ENCODE assay signal across 24 cellular contexts in genomic region chr7:148720472-148720871, GRCh38. TPM values are rescaled to one million over a fixed set of nuclear protein-coding genes. Genes with fewer than 3 reads are reported as not detected.
DNase-seq lines count a peak whose midpoint lies in the region; ATAC-seq, FAIRE-seq and TF ChIP-seq lines count a peak whose summit lies in the region.
"Had no signal": no experiment of that assay in that cellular context is flagged by ENCODE, and none has a peak within 500 bp of the region (broad histone marks: within the 10 kb centered on the region; RNA-seq: fewer than 3 reads in every experiment).

No MANE protein-coding gene starts in this region.

- no peak for TF ChIP-seq EP300 in tibial nerve (IDR thresholded peaks at IDR 0.05)

- DNase-seq in A673 (ENCODE audit: low spot score) (no peak), GM23248 (peak; percentile 37), cardiac fibroblast (ENCODE audit: low read depth in 2 of 2) (peak; percentile 9 to 44), foreskin fibroblast (peak; percentile 15 to 52), AG20443 (ENCODE audit: low spot score) (no peak), GM12891 (ENCODE audit: insufficient read length, low spot score) (no peak), tibial nerve (ENCODE audit: low spot score in 2 of 2) (no peak), gastrocnemius medialis (no peak)
- DNase-seq: activated CD8-positive, alpha-beta memory T cell treated with anti-CD3 and anti-CD28 coated beads for 24 hours; activated naive CD8-positive, alpha-beta T cell treated with anti-CD3 and anti-CD28 coated beads for 36 hours; CD4-positive, alpha-beta T cell; esophagus squamous epithelium; midbrain; NCI-H1105 treated with DMSO at 0.1 percent for 48 hours; NCI-H2081; NCI-H345; NCI-H82; stimulated activated CD4-positive, alpha-beta T cell treated with anti-CD3 and anti-CD28 coated beads, Interleukin-2, amount 100 ng/mL, for 24 hours had no signal

- BruUV-seq in A673 (replicated peaks; lab: Mats Ljungman, UMichigan) = no TSS peak

- peak overlapping the region; percentile 11 for H3K27ac ChIP-seq in A673 (ENCODE audit: low read depth, low read length, poor library complexity, severe bottlenecking)
- no peak overlapping the region for H3K27ac ChIP-seq in GM23248
- no peak overlapping the region for H3K27ac ChIP-seq in tibial nerve
- no peak overlapping the region for H3K27ac ChIP-seq in gastrocnemius medialis
- H3K27ac ChIP-seq: esophagus squamous epithelium, skin epidermis, suprapubic skin had no signal

- no peaks in the 10 kb centered on the region for H3F3A ChIP-seq in GM23248 (ENCODE audit: insufficient read depth)

- H3K36me3 ChIP-seq in A673 (ENCODE audit: insufficient read depth, low read length, poor library complexity, severe bottlenecking) = no peaks in the 10 kb centered on the region
- no peaks in the 10 kb centered on the region for H3K36me3 ChIP-seq in GM23248 (ENCODE audit: low read depth)
- H3K36me3 ChIP-seq in tibial nerve = no peaks in the 10 kb centered on the region
- no peaks in the 10 kb centered on the region for H3K36me3 ChIP-seq in gastrocnemius medialis
- H3K36me3 ChIP-seq: esophagus squamous epithelium, suprapubic skin had no signal

- H3K27me3 ChIP-seq in A673 (replicated peaks; ENCODE audit: insufficient read depth, low read depth, low read length, poor library complexity) (no peaks in the 10 kb centered on the region), GM23248 (replicated peaks; ENCODE audit: insufficient read depth) (no peaks in the 10 kb centered on the region), tibial nerve (no peaks in the 10 kb centered on the region), gastrocnemius medialis (no peaks in the 10 kb centered on the region)
- H3K27me3 ChIP-seq: esophagus squamous epithelium, suprapubic skin had no signal

- H3K4me2 ChIP-seq in GM23248 (ENCODE audit: unreplicated experiment) = peak overlapping the region; percentile 3

- WGBS in GM23248 (ENCODE audit: low coverage in 1 of 2, low lambda C conversion rate in 2 of 2, missing lambda C conversion rate in 2 of 2), 2 experiments = 47 to 49% methylated on average over 5 of the region's 5 CpGs
- 78 to 80% methylated on average over 5 of the region's 5 CpGs for WGBS in tibial nerve, 2 donors

- intact Hi-C loops in A673 (cut with micrococcal nuclease; ENCODE audit: unreplicated experiment) = no loop called here
- intact Hi-C loops in gastrocnemius medialis (cut with DNase I; ENCODE audit: low total_unique reads) = no loop called here

- in situ Hi-C loops in GM23248 (cut with MboI) = no loop called here
- in situ Hi-C loops in gastrocnemius medialis (cut with MboI; ENCODE audit: low sequenced_read_pairs in 4 of 4) = loop anchor here in 2 of 4 donors (25.0 kb wide), 1 partner anchor 242 kb away; no protein-coding TSS in a partner anchor

- H3K9ac ChIP-seq in GM23248 = no peak overlapping the region

- peaks cover 100% of the 10 kb centered on the region for H3K79me2 ChIP-seq in GM23248 (ENCODE audit: insufficient read depth)

- H4K20me1 ChIP-seq in GM23248 (ENCODE audit: insufficient read depth) = peaks cover 68% of the 10 kb centered on the region

- no peak overlapping the region for H2AFZ ChIP-seq in GM23248

- TF ChIP-seq POLR2A in GM12891 (IDR thresholded peaks at IDR 0.05; ENCODE audit: low read depth, low read length) = no peak
- TF ChIP-seq POLR2A in tibial nerve (IDR thresholded peaks at IDR 0.05) = no peak
- TF ChIP-seq POLR2A in gastrocnemius medialis (IDR thresholded peaks at IDR 0.05) = no peak

- no peak overlapping the region for H3K4me3 ChIP-seq in A673 (ENCODE audit: low read depth, low read length, poor library complexity, severe bottlenecking)
- H3K4me3 ChIP-seq in GM23248 = no peak overlapping the region
- no peak overlapping the region for H3K4me3 ChIP-seq in cardiac fibroblast (replicated peaks in 1 of 2; ENCODE audit: low read depth in 2 of 2, low read length in 2 of 2)
- H3K4me3 ChIP-seq in foreskin fibroblast (ENCODE audit: low read depth in 1 of 2, low read length in 2 of 2) = no peak overlapping the region
- no peak overlapping the region for H3K4me3 ChIP-seq in tibial nerve
- no peak overlapping the region for H3K4me3 ChIP-seq in gastrocnemius medialis
- H3K4me3 ChIP-seq: esophagus squamous epithelium, skin epidermis, suprapubic skin had no signal

- H3K9me3 ChIP-seq in A673 (ENCODE audit: low read depth, low read length, poor library complexity, severe bottlenecking) = no peaks in the 10 kb centered on the region
- no peaks in the 10 kb centered on the region for H3K9me3 ChIP-seq in GM23248 (ENCODE audit: low read depth)
- H3K9me3 ChIP-seq in tibial nerve = no peaks in the 10 kb centered on the region
- no peaks in the 10 kb centered on the region for H3K9me3 ChIP-seq in gastrocnemius medialis
- H3K9me3 ChIP-seq: esophagus squamous epithelium, suprapubic skin had no signal

- POLR2A ChIA-PET in A673 (lab: Charles Lee; ENCODE audit: low non-redundant PET) = no interaction called here

- H3K4me1 ChIP-seq in A673 (ENCODE audit: insufficient read depth, low read length, poor library complexity, severe bottlenecking) (peaks cover 47% of the 10 kb centered on the region), GM23248 (ENCODE audit: insufficient read depth) (0 out of 2 replicates have a peak, but pooled peaks cover 8% of the 10 kb centered on the region), tibial nerve (peaks cover 0 to 66% (median 21%) of the 10 kb centered on the region in 4 donors), gastrocnemius medialis (peaks cover 78 to 91% of the 10 kb centered on the region in 2 donors)

- no peak for TF ChIP-seq CTCF in A673 (conservative IDR thresholded peaks at IDR 0.05; ENCODE audit: low read depth, low read length)
- no peak for TF ChIP-seq CTCF in cardiac fibroblast (IDR thresholded peaks at IDR 0.05; ENCODE audit: low read depth, low read length)
- TF ChIP-seq CTCF in foreskin fibroblast (IDR thresholded peaks at IDR 0.05; ENCODE audit: low read depth, low read length) = no peak
- TF ChIP-seq CTCF in tibial nerve (IDR thresholded peaks at IDR 0.05) = no peak
- no peak for TF ChIP-seq CTCF in gastrocnemius medialis (IDR thresholded peaks at IDR 0.05 in 4 of 5, conservative IDR thresholded peaks at IDR 0.05 in 1 of 5)

- H3K9me2 ChIP-seq in GM23248 (ENCODE audit: insufficient read depth) = no peaks in the 10 kb centered on the region

- no peak for FAIRE-seq in GM12891 (lab: Jason Lieb, UNC)
- FAIRE-seq: GM18507 had no signal

- CTCF ChIA-PET in A673 (lab: Charles Lee) = no interaction called here

- no peak for ATAC-seq in gastrocnemius medialis
- ATAC-seq: left lobe of liver; Right ventricle myocardium inferior; stimulated activated effector memory CD8-positive, alpha-beta T cell treated with anti-CD3 and anti-CD28 coated beads, Interleukin-12 subunit alpha, Interleukin-12 subunit beta, amount 100 ng/mL, for 72 hours had no signal

TF ChIP-seq in GM12891, 5 proteins besides CTCF, POLR2A, EP300 and RAD21:
- TF ChIP-seq PAX5 (IDR thresholded peaks at IDR 0.05; ENCODE audit: insufficient read depth, low read length, severe bottlenecking) = no peak
- TF ChIP-seq TAF1 (IDR thresholded peaks at IDR 0.05; ENCODE audit: low read depth, low read length) = no peak

RNA-seq across cellular contexts. Expression of gene CUL1, which starts 21.8 kb away (rescaled TPM):
- 75.5 and 75.7 TPM in 2 replicates for total RNA-seq in A673 (2021)
- total RNA-seq in GM23248 (2014; rRNA removed; shearing (Covaris generic)) = 41.6 and 52.6 TPM in 2 replicates
- polyA plus RNA-seq in GM23248 (2016; fragmentation: Nextera tagmentation; extraction: Ambion mirVana) = 48.5 and 49.1 TPM in 2 replicates
- 30.8 TPM for polyA plus RNA-seq in GM12891 (2012; ENCODE audit: low read depth, missing spikeins)
- 10 to 100 TPM; 37.1 to 45.9 (median 41.8) TPM for total RNA-seq in tibial nerve
- total RNA-seq in gastrocnemius medialis = 100 to 1,000 TPM in 1 of 4 donors, 10 to 100 TPM in 3; 78.7 to 101 (median 84.6) TPM

Comparison
In these comparisons a context has a peak if more than half of its experiments do, and no peak if none do; other contexts are left out.
1. DNase-seq: peak in GM23248 (single experiment), cardiac fibroblast (2 of 2) and foreskin fibroblast (2 of 2); none in A673 (single experiment), AG20443 (single experiment), GM12891 (single experiment), tibial nerve (0 of 2) and gastrocnemius medialis (0 of 2).